17 cellular contexts compared by ENCODE assay signal in genomic region chr17:57372156-57372555, GRCh38.
A peak's percentile ranks its signal among the peaks of the same experiment; 100 is the strongest.
DNase-seq lines count a peak whose midpoint lies in the region; ATAC-seq and TF ChIP-seq lines count a peak whose summit lies in the region.
"Had no signal": no experiment of that assay in that cellular context is flagged by ENCODE, and none has a peak within 500 bp of the region (broad histone marks: within the 10 kb centered on the region; RNA-seq: fewer than 3 reads in every experiment).

No MANE protein-coding gene starts in this region.

- H3K27ac Mint-ChIP-seq in Calu3 (ENCODE audit: unreplicated experiment), result peak overlapping the region; percentile 73
- H3K27ac Mint-ChIP-seq: activated naive CD8-positive, alpha-beta T cell treated with anti-CD3 and anti-CD28 coated beads, Interleukin-2, amount 10 ng/mL, durations not matched to agents 7 days and 5 days had no signal

- peak; percentile 41 for ATAC-seq in body of pancreas
- peak; percentile 66 to 77 (median 69) for ATAC-seq in right lobe of liver
- no peak for ATAC-seq in HG03175 (IDR thresholded peaks at IDR 0.05; ENCODE audit: unreplicated experiment)
- ATAC-seq in GM18520 (IDR thresholded peaks at IDR 0.05; ENCODE audit: unreplicated experiment), result no peak

- TF ChIP-seq POLR2A in body of pancreas (IDR thresholded peaks at IDR 0.05), result no peak
- no peak for TF ChIP-seq POLR2A in right lobe of liver (IDR thresholded peaks at IDR 0.05)

- intact Hi-C loops in Calu3 (cut with micrococcal nuclease; ENCODE audit: unreplicated experiment), result loop anchor here (5.0 kb wide), 1 partner anchor 35 kb away; no protein-coding TSS in a partner anchor
- intact Hi-C loops in body of pancreas (cut with DNase I), result no loop called here
- intact Hi-C loops in right lobe of liver (cut with DNase I), result no loop called here

- H3K9me3 ChIP-seq in body of pancreas (no peaks in the 10 kb centered on the region), right lobe of liver (no peaks in the 10 kb centered on the region)
- H3K9me3 ChIP-seq: ovary had no signal

- DNase-seq in Calu3 (no peak), M059J (ENCODE audit: low read depth) (peak; percentile 64), body of pancreas (no peak), right lobe of liver (no peak), cerebellar cortex (ENCODE audit: low spot score) (no peak), hypothalamus (lab: John Stamatoyannopoulos, UW) (no peak)
- DNase-seq: activated CD8-positive, alpha-beta memory T cell treated with anti-CD3 and anti-CD28 coated beads, Interleukin-2, amount 50 U/mL, for 4 hours; activated naive CD8-positive, alpha-beta T cell treated with anti-CD3 and anti-CD28 coated beads, Interleukin-2, amount 10 ng/mL, durations not matched to agents 7 days and 5 days; GF-D8; glutamatergic neuron; ovary; SHP77 treated with DMSO at 0.1 percent for 48 hours; stimulated activated CD4-positive, alpha-beta T cell treated with anti-CD3 and anti-CD28 coated beads, Interleukin-2, amount 100 ng/mL, for 24 hours; stimulated activated naive CD4-positive, alpha-beta T cell had no signal

- H3K36me3 ChIP-seq in body of pancreas (replicated peaks in 1 of 2; ENCODE audit: insufficient read depth in 1 of 2, low read depth in 2 of 2), result no peaks in the 10 kb centered on the region
- no peaks in the 10 kb centered on the region for H3K36me3 ChIP-seq in right lobe of liver
- H3K36me3 ChIP-seq: ovary had no signal

- peaks cover 62% of the 10 kb centered on the region for H3K4me1 Mint-ChIP-seq in Calu3 (ENCODE audit: low read depth, unreplicated experiment)

- BruUV-seq in Calu3 (replicated peaks; lab: Mats Ljungman, UMichigan), result no TSS peak

- no peaks in the 10 kb centered on the region for H3K9me3 Mint-ChIP-seq in Calu3 (ENCODE audit: low read depth, unreplicated experiment)

- TF ChIP-seq CTCF in Calu3 (IDR thresholded peaks at IDR 0.05; ENCODE audit: unreplicated experiment) (no peak), body of pancreas (IDR thresholded peaks at IDR 0.05) (no peak), right lobe of liver (IDR thresholded peaks at IDR 0.05) (no peak)

- H3K27ac ChIP-seq in body of pancreas (peak overlapping the region in 3 of 4 donors; percentile 50 to 70 (median 58)), right lobe of liver (no peak overlapping the region)
- H3K27ac ChIP-seq: BLaER1, ovary had no signal

- H3K4me3 ChIP-seq in body of pancreas (no peak overlapping the region), right lobe of liver (no peak overlapping the region)
- H3K4me3 ChIP-seq: BLaER1, ovary had no signal

- peak overlapping the region; percentile 40 for H3K4me3 Mint-ChIP-seq in Calu3 (ENCODE audit: low read depth, unreplicated experiment)
- H3K4me3 Mint-ChIP-seq: activated naive CD8-positive, alpha-beta T cell treated with anti-CD3 and anti-CD28 coated beads, Interleukin-2, amount 10 ng/mL, durations not matched to agents 7 days and 5 days had no signal

- WGBS in body of pancreas, 2 donors, result 18 to 20% methylated on average over 3 of the region's 3 CpGs
- WGBS in right lobe of liver (ENCODE audit: insufficient coverage, low coverage, low lambda C conversion rate, missing lambda C conversion rate), result 21% methylated on average over 3 of the region's 3 CpGs

- no peaks in the 10 kb centered on the region for H3K27me3 Mint-ChIP-seq in Calu3 (ENCODE audit: unreplicated experiment)
- H3K27me3 Mint-ChIP-seq: activated naive CD8-positive, alpha-beta T cell treated with anti-CD3 and anti-CD28 coated beads, Interleukin-2, amount 10 ng/mL, durations not matched to agents 7 days and 5 days had no signal

- H3K4me1 ChIP-seq in body of pancreas, result peaks cover 54% of the 10 kb centered on the region
- peaks cover 3 to 45% (median 17%) of the 10 kb centered on the region in 4 donors for H3K4me1 ChIP-seq in right lobe of liver

- H3K27me3 ChIP-seq in body of pancreas (no peaks in the 10 kb centered on the region), right lobe of liver (no peaks in the 10 kb centered on the region)
- H3K27me3 ChIP-seq: BLaER1, ovary had no signal

- CTCF ChIA-PET in Calu3 (lab: Charles Lee), result interaction anchor here (1.0 kb wide), 1 partner anchor 15 kb away, joined by 4 read pairs; no protein-coding TSS in a partner anchor

- peaks cover 21% of the 10 kb centered on the region for H3K36me3 Mint-ChIP-seq in Calu3 (ENCODE audit: insufficient read depth, unreplicated experiment)

Comparison
In these comparisons a context has a peak if more than half of its experiments do, and no peak if none do; other contexts are left out.
1. ATAC-seq: peak in body of pancreas (single experiment) and right lobe of liver (4 of 4); none in HG03175 (single experiment) and GM18520 (single experiment).
2. H3K27ac ChIP-seq: peak in body of pancreas (3 of 4); none in right lobe of liver (0 of 3).